ENCODE assay signal across 22 cellular contexts in genomic region chr22:45554861-45555260, GRCh38. TPM values are rescaled to one million over a fixed set of nuclear protein-coding genes. Genes with fewer than 3 reads are reported as not detected.
"Had no signal": no experiment of that assay in that cellular context is flagged by ENCODE, and none has a peak within 500 bp of the region (broad histone marks: within the 10 kb centered on the region; RNA-seq: fewer than 3 reads in every experiment).

No MANE protein-coding gene starts in this region.

- H3K27ac ChIP-seq: lower lobe of right lung, parathyroid adenoma, VCaP had no signal

- H3K9me3 ChIP-seq: lower lobe of right lung, mucosa of descending colon had no signal

- DNase-seq: activated CD4-positive, alpha-beta T cell treated with anti-CD3 and anti-CD28 coated beads, Interleukin-2, amount 10 ng/mL, durations not matched to agents 7 days and 5 days; activated CD4-positive, CD25-positive, alpha-beta regulatory T cell treated with anti-CD3 and anti-CD28 coated beads, Interleukin-2, amount 50 U/mL, for 72 hours; activated CD8-positive, alpha-beta memory T cell treated with anti-CD3 and anti-CD28 coated beads, Interleukin-2, amount 10 ng/mL, durations not matched to agents 7 days and 5 days; activated CD8-positive, alpha-beta T cell treated with anti-CD3 and anti-CD28 coated beads for 36 hours; activated gamma-delta T cell treated with Interleukin-2 at 50 U/mL for 16 hours; activated T-cell treated with anti-CD3 and anti-CD28 coated beads for 4 hours; anterior cingulate cortex; central memory CD4-positive, alpha-beta T cell; heart right ventricle; islet precursor cell; lower lobe of right lung; mesendoderm; mucosa of descending colon; nephron progenitor cell; stimulated activated CD4-positive, alpha-beta T cell treated with anti-CD3 and anti-CD28 coated beads, Interleukin-2, amount 100 ng/mL, for 48 hours; stimulated activated CD8-positive, alpha-beta memory T cell treated with anti-CD3 and anti-CD28 coated beads, Interleukin-4, amount 100 ng/mL, for 48 hours; stimulated activated naive B cell treated with anti-CD40 and anti-IgM and Interleukin-4, amounts not matched to agents 10 μg/mL and 1 μg/mL and 100 μg/mL, for 72 hours; T-cell had no signal

- H3K4me3 ChIP-seq: coronary artery, heart right ventricle, lower lobe of right lung, mucosa of descending colon had no signal

- H3K9ac ChIP-seq: parathyroid adenoma had no signal

- ATAC-seq: activated CD8-positive, alpha-beta memory T cell treated with anti-CD3 and anti-CD28 coated beads, Interleukin-2, amount 10 ng/mL, durations not matched to agents 7 days and 5 days; activated CD8-positive, alpha-beta T cell treated with anti-CD3 and anti-CD28 coated beads for 36 hours; heart right ventricle; stimulated activated naive B cell treated with anti-CD40 and anti-IgM and Interleukin-4, amounts not matched to agents 10 μg/mL and 1 μg/mL and 100 μg/mL, for 72 hours; T-cell had no signal

RNA-seq across cellular contexts. Expression of gene FBLN1, which starts 52.2 kb away (rescaled TPM):
- total RNA-seq: activated CD4-positive, alpha-beta T cell treated with anti-CD3 and anti-CD28 coated beads, Interleukin-2, amount 10 ng/mL, durations not matched to agents 7 days and 5 days; activated T-helper 1 cell treated with anti-CD3 and anti-CD28 coated beads, Interleukin-12 subunit alpha, Interleukin-12 subunit beta, Interleukin-2, Interleukin-4 antibody, amounts not matched to agents 30 ng/mL and 10 ng/mL and 1 ng/mL, durations not matched to agents 14 hours and 24 hours and 36 hours had no signal
